ENCODE assay signal across 19 cellular contexts in the genomic region with DNA sequence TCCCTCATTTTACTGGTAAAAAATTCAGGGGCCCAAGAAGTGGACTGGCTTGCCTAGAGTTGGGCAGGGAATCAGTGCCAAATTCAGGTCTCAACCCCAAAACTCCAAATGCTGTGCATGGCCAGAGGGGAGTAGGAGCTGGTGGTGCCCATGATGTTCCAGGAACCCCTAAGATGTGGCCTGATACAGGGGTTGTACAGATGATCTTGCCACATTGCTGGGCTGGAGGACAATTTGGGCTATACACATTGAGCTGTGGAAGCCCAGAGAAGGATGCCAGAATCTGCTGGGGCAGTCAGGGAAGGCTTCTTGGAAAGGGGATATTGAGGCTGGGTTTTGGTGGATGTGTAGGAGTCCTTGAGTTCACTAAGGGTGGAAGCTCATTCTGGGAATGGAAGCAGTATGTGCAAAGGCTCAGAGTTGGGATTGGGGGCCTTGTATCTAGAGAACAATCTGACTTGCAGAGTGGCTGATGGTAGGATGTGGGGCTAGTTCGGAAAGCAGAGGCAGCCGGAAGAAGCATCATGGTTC. TPM values are rescaled to one million over a fixed set of nuclear protein-coding genes. Genes with fewer than 3 reads are reported as not detected.
DNase-seq lines count a peak whose midpoint lies in the region; ATAC-seq and TF ChIP-seq lines count a peak whose summit lies in the region.
"Had no signal": no experiment of that assay in that cellular context is flagged by ENCODE, and none has a peak within 500 bp of the region (broad histone marks: within the 10 kb centered on the region; RNA-seq: fewer than 3 reads in every experiment).

No MANE protein-coding gene starts in this region.

- H3K4me1 ChIP-seq in RWPE2 (ENCODE audit: insufficient read depth, poor library complexity, severe bottlenecking) (peaks cover 8% of the 10 kb centered on the region), smooth muscle cell (ENCODE audit: low read depth) (peaks cover 8% of the 10 kb centered on the region)

- TF ChIP-seq CTCF in HFFc6 (IDR thresholded peaks at IDR 0.05), result no peak
- TF ChIP-seq CTCF in RWPE2 (IDR thresholded peaks at IDR 0.05; ENCODE audit: poor library complexity, severe bottlenecking), result no peak
- no peak for TF ChIP-seq CTCF in smooth muscle cell (IDR thresholded peaks at IDR 0.05; ENCODE audit: borderline replicate concordance, insufficient read depth, poor library complexity, severe bottlenecking)
- TF ChIP-seq CTCF in dorsolateral prefrontal cortex (IDR thresholded peaks at IDR 0.05 in 54 of 56, conservative IDR thresholded peaks at IDR 0.05 in 2 of 56; ENCODE audit: low read depth in 1 of 56, partially characterized antibody in 56 of 56), result no peak

- DNase-seq in HFFc6, result no peak
- peak; percentile 46 for DNase-seq in RWPE2 (ENCODE audit: low spot score)
- DNase-seq in left lobe of liver (ENCODE audit: low spot score), result peak; percentile 27
- no peak for DNase-seq in smooth muscle cell (lab: John Stamatoyannopoulos, UW; ENCODE audit: unreplicated experiment)
- no peak for DNase-seq in dorsolateral prefrontal cortex
- DNase-seq: ACHN; AML-193; DMS79; H7; KBM-7; NCI-H1105; NCI-H1694 treated with DMSO at 0.1 percent for 48 hours; NCI-H510A; NCI-H748 treated with DMSO at 0.1 percent for 48 hours; NK-92 treated with Interleukin-12 subunit alpha and Interleukin-12 subunit beta, amount 100 ng/mL, for 24 hours; SHP77 treated with DMSO at 0.1 percent for 48 hours had no signal

- H3K27ac ChIP-seq in RWPE2 (ENCODE audit: poor library complexity, severe bottlenecking) (no peak overlapping the region), smooth muscle cell (ENCODE audit: low read depth) (peak overlapping the region; percentile 61), dorsolateral prefrontal cortex (no peak overlapping the region)
- H3K27ac ChIP-seq: C4-2B had no signal

- H3K27ac Mint-ChIP-seq in HFFc6, result peak overlapping the region; percentile 76

- WGBS in smooth muscle cell (ENCODE audit: low lambda C conversion rate), result 68% methylated on average over 2 of the region's 2 CpGs

- no peaks in the 10 kb centered on the region for H3K9me3 Mint-ChIP-seq in HFFc6

- H3K27me3 Mint-ChIP-seq in HFFc6 (ENCODE audit: insufficient read depth), result peaks cover 1% of the 10 kb centered on the region

- ATAC-seq in RWPE2 (ENCODE audit: low read depth) (no peak), left lobe of liver (no peak), HG03439 (IDR thresholded peaks at IDR 0.05; ENCODE audit: unreplicated experiment) (no peak), esophagus mucosa (no peak)

- H3K4me3 ChIP-seq in RWPE2 (ENCODE audit: severe bottlenecking) (no peak overlapping the region), smooth muscle cell (no peak overlapping the region), dorsolateral prefrontal cortex (no peak overlapping the region)

- H3K4me2 ChIP-seq in smooth muscle cell, result no peak overlapping the region

- no peaks in the 10 kb centered on the region for H3K9me3 ChIP-seq in RWPE2 (ENCODE audit: severe bottlenecking)
- no peaks in the 10 kb centered on the region for H3K9me3 ChIP-seq in smooth muscle cell (replicated peaks; ENCODE audit: low read depth)

- peaks cover 23% of the 10 kb centered on the region; the same call in 1 of the 2 replicates for H3K36me3 Mint-ChIP-seq in HFFc6 (ENCODE audit: low read depth)

- H4K20me1 ChIP-seq in smooth muscle cell (ENCODE audit: low read depth), result no peaks in the 10 kb centered on the region

- H2AFZ ChIP-seq in smooth muscle cell (ENCODE audit: low read depth), result no peak overlapping the region

- no peaks in the 10 kb centered on the region for H3K36me3 ChIP-seq in RWPE2 (ENCODE audit: low read depth)
- no peaks in the 10 kb centered on the region for H3K36me3 ChIP-seq in smooth muscle cell (ENCODE audit: low read depth)

- H3F3A ChIP-seq in smooth muscle cell (ENCODE audit: low read depth), result no peaks in the 10 kb centered on the region

- H3K9ac ChIP-seq in smooth muscle cell (ENCODE audit: low read depth), result no peak overlapping the region

- intact Hi-C loops in dorsolateral prefrontal cortex (cut with DNase I), result no loop called here

- H3K4me3 Mint-ChIP-seq in HFFc6, result no peak overlapping the region

- H3K4me1 Mint-ChIP-seq in HFFc6 (ENCODE audit: low read depth), result peaks cover 93% of the 10 kb centered on the region

- H3K27me3 ChIP-seq in RWPE2 (ENCODE audit: insufficient read depth, poor library complexity, severe bottlenecking) (no peaks in the 10 kb centered on the region), smooth muscle cell (ENCODE audit: low read depth) (no peaks in the 10 kb centered on the region), dorsolateral prefrontal cortex (peaks cover 0 to 3% (median 0%) of the 10 kb centered on the region in 45 donors)

- no peaks in the 10 kb centered on the region for H3K79me2 ChIP-seq in smooth muscle cell (ENCODE audit: low read depth)

RNA-seq across cellular contexts. Expression of gene APCDD1L, which starts 38.0 kb away (rescaled TPM):
- 10 to 100 TPM; 14.5 to 43.3 (median 34.9) TPM for total RNA-seq in HFFc6 (2021; fragmentation: NEBNext Ultra II Directional; extraction: Animal tissue kit (Norgen Biotek cat#: 25700))
- total RNA-seq in left lobe of liver, result 0.13 TPM
- 8.1 and 9.4 TPM in 2 replicates for total RNA-seq in smooth muscle cell
- polyA plus RNA-seq in smooth muscle cell, result 18.3 and 20.6 TPM in 2 replicates
- under 1 TPM in 2 of 120 experiments, not detected in 118; 0.14 to 0.30 TPM for total RNA-seq in dorsolateral prefrontal cortex
- total RNA-seq in esophagus mucosa, result 0.16 TPM

Comparison
In these comparisons a context has a peak if more than half of its experiments do, and no peak if none do; other contexts are left out.
1. DNase-seq: peak in RWPE2 (single experiment) and left lobe of liver (single experiment); none in HFFc6 (single experiment), smooth muscle cell (single experiment) and dorsolateral prefrontal cortex (0 of 10).